Comparison of ENCODE assay signal across 8 cellular contexts in the genomic region with DNA sequence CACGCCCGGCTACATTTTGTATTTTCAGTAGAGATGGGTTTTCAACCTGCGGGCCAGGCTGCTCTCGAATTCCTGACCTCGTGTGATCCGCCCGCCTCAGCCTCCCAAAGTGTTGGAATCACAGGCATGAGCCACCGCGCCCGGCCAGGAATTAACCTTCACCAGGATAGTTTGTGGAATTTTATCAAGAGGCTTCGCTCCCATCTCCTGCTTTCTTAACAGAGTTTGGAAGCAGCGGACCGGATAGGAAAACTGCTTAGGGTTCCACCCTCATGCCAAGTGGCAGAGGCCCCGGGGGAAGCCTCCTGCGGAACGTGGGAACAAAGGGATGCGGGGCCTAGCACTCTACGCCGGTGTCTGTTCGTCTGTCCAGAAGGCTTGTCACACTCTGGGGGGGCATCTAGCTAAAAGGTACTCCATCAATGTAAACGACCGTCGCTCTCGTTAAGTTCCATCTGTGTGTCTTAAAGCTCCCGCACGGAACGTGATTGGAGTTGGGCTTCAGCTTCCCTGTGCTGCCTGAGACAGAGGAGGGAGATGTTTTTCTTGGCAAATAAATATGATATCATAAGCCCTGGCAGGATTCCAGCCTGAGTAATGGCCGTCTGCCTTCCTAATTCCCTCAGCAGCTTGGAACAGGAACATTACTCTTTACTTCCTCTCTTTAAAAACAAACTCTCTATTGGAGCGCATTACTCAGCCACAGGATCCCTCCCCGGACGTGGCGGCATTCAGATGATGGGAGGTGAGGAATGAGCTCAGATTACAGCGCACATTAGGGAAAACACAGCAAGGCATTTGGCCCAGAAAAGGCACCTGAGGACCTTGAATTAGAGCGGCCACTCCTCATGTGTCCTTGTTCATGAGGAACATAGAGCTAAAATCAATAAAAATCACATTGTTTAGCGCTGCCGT.
A peak's percentile ranks its signal among the peaks of the same experiment; 100 is the strongest.
DNase-seq lines count a peak whose midpoint lies in the region; TF ChIP-seq lines count a peak whose summit lies in the region.

No MANE protein-coding gene starts in this region.

- no peaks in the 10 kb centered on the region for H3K9me3 Mint-ChIP-seq in Calu3 (ENCODE audit: low read depth, unreplicated experiment)

- no peak overlapping the region for H3K27ac Mint-ChIP-seq in Calu3 (ENCODE audit: unreplicated experiment)

- H3K36me3 ChIP-seq in adipocyte (ENCODE audit: control insufficient read depth, insufficient read depth, low read length, severe bottlenecking) (no peaks in the 10 kb centered on the region), iPS-20b (ENCODE audit: insufficient read depth, low read depth, low read length) (no peaks in the 10 kb centered on the region)

- H3K9ac ChIP-seq in adipocyte (ENCODE audit: low read length) (peak overlapping the region; percentile 58), iPS-20b (ENCODE audit: low read depth, low read length) (peak overlapping the region; percentile 65; the same call in 1 of the 2 replicates)

- no peak for TF ChIP-seq CTCF in Calu3 (IDR thresholded peaks at IDR 0.05; ENCODE audit: unreplicated experiment)

- H3K4me3 ChIP-seq in adipocyte (ENCODE audit: low read length) (peak overlapping the region; percentile 70), iPS-20b (ENCODE audit: low read length) (peak overlapping the region; percentile 31; the same call in 1 of the 2 replicates)

- H3K36me3 Mint-ChIP-seq in Calu3 (ENCODE audit: insufficient read depth, unreplicated experiment) = no peaks in the 10 kb centered on the region

- H3K27me3 ChIP-seq in adipocyte (replicated peaks; ENCODE audit: control insufficient read depth, insufficient read depth, low read length) (no peaks in the 10 kb centered on the region), iPS-20b (ENCODE audit: insufficient read depth, low read length) (no peaks in the 10 kb centered on the region)

- no peaks in the 10 kb centered on the region for H3K27me3 Mint-ChIP-seq in Calu3 (ENCODE audit: unreplicated experiment)

- no peaks in the 10 kb centered on the region for H3K4me1 Mint-ChIP-seq in Calu3 (ENCODE audit: low read depth, unreplicated experiment)

- H3K4me1 ChIP-seq in adipocyte (ENCODE audit: control insufficient read depth, insufficient read depth, low read length) (peaks cover 11% of the 10 kb centered on the region), iPS-20b (ENCODE audit: insufficient read depth, low read length) (peaks cover 14% of the 10 kb centered on the region; the same call in 1 of the 2 replicates)

- intact Hi-C loops in Calu3 (cut with micrococcal nuclease; ENCODE audit: unreplicated experiment) = no loop called here

- peak overlapping the region; percentile 82 for H3K27ac ChIP-seq in iPS-20b (ENCODE audit: low read length)

- peak; percentile 73 for DNase-seq in Calu3
- DNase-seq in NCI-H187 (lab: John Stamatoyannopoulos, UW) = peak; percentile 55 to 70
- peak; percentile 92 for DNase-seq in adipocyte (ENCODE audit: low read depth)
- DNase-seq in superior temporal gyrus (ENCODE audit: extremely low spot score) = peak; percentile 48
- no peak for DNase-seq in KG1 (lab: John Stamatoyannopoulos, UW)
- DNase-seq in putamen (ENCODE audit: low spot score) = no peak
- DNase-seq in activated effector memory CD4-positive, alpha-beta T cell treated with Interleukin-2 at 50 U/mL for 16 hours = no peak

- CTCF ChIA-PET in Calu3 (lab: Charles Lee) = interaction anchor here (1.4 kb wide), 1 partner anchor 105 kb away, joined by 7 read pairs; no protein-coding TSS in a partner anchor

- no peak overlapping the region for H3K4me3 Mint-ChIP-seq in Calu3 (ENCODE audit: low read depth, unreplicated experiment)

- no peaks in the 10 kb centered on the region for H3K9me3 ChIP-seq in adipocyte (ENCODE audit: control insufficient read depth, low read length)
- H3K9me3 ChIP-seq in iPS-20b (ENCODE audit: insufficient read depth, low read depth, low read length) = no peaks in the 10 kb centered on the region

- no TSS peak for BruUV-seq in Calu3 (replicated peaks; lab: Mats Ljungman, UMichigan)

Comparison
In these comparisons a context has a peak if more than half of its experiments do, and no peak if none do; other contexts are left out.
1. DNase-seq: peak in Calu3 (single experiment), NCI-H187 (2 of 2), adipocyte (single experiment) and superior temporal gyrus (single experiment); none in KG1 (single experiment), putamen (single experiment) and activated effector memory CD4-positive, alpha-beta T cell treated with Interleukin-2 at 50 U/mL for 16 hours (single experiment).